7 cellular contexts compared by ENCODE assay signal in the genomic region with DNA sequence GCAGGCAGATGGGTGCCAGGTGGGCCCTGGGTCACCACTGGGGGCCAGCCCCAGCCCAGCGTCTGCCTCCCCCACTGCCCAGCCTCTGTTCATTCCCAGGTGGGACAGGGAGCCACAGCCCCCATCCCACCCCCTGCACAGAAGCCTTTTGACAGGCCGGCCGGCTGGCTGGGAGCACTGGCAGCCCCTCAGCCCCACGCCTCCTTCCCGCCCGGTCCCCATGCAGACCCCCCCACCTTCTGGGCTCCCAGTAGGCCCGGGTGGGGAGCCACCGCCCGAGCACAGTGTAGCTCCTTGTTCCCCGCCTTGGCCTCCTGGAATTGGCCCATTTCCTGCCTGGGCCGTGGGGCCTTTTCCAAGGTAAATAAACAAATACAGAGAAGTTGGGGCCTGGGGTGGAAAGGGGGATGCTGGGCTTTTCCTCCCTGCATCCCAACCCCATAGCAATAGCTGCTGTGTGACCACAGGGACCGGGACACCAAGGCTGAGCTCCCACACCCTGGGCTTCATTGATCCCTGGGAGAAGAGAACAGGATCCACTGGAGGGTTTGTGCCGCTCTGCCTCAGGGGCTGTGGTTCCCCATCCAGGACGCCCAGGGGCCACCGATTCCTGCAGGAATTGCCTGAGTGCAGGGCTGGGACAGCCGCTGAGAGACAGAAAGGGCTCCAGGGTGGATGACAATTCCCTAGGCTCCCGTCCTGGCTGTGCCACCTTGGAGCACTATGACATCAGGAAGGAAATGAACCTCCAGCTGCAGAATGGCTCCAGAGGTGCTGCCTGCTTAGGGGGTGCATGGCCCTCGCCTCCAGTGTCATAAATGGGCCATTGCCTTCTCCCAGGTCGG. TPM values are rescaled to one million over a fixed set of nuclear protein-coding genes. Genes with fewer than 3 reads are reported as not detected.
DNase-seq lines count a peak whose midpoint lies in the region; ATAC-seq, FAIRE-seq and TF ChIP-seq lines count a peak whose summit lies in the region.
"Not testable (repeated sequence)": the region's sequence is repeated elsewhere in the genome, so short reads cannot be mapped to it uniquely, and the experiment has no call there.

No MANE protein-coding gene starts in this region.

- H2BK120ac ChIP-seq in IMR-90 (ENCODE audit: low read depth, low read length): not testable (repeated sequence)

- not testable (repeated sequence) for H3K36me3 ChIP-seq in IMR-90 (ENCODE audit: control insufficient read depth, insufficient read depth, low read length); HepG2 (replicated peaks in 1 of 2; ENCODE audit: control insufficient read depth in 1 of 2, insufficient read depth in 2 of 2, low read length in 2 of 2); psoas muscle (ENCODE audit: insufficient read depth in 1 of 2, low read depth in 1 of 2); aorta (ENCODE audit: control insufficient read depth in 1 of 2, insufficient read depth in 2 of 2, low read length in 1 of 2)

- H3K4me3 ChIP-seq in IMR-90 (ENCODE audit: insufficient read depth, low read depth, low read length); HepG2 (replicated peaks in 1 of 3; ENCODE audit: insufficient read depth in 1 of 3, low read depth in 2 of 3, low read length in 3 of 3); psoas muscle; aorta (ENCODE audit: low read length in 2 of 2): not testable (repeated sequence)

- not testable (repeated sequence) for TF ChIP-seq EP300 in HepG2 (IDR thresholded peaks at IDR 0.05; ENCODE audit: low read depth in 2 of 2, low read length in 2 of 2); HepG2 (CRISPR knock-in tag; IDR thresholded peaks at IDR 0.05; ENCODE audit: borderline replicate concordance)

- H2BK20ac ChIP-seq in IMR-90 (ENCODE audit: low read depth, low read length): not testable (repeated sequence)

- H2AFZ ChIP-seq in IMR-90 (replicated peaks; ENCODE audit: low read length, poor library complexity); HepG2 (ENCODE audit: low read length): not testable (repeated sequence)

- H2AK5ac ChIP-seq in IMR-90 (ENCODE audit: low read depth, low read length): not testable (repeated sequence)

- H4K8ac ChIP-seq in IMR-90 (ENCODE audit: low read depth in 2 of 2, low read length in 2 of 2): not testable (repeated sequence)

- intact Hi-C loops in IMR-90 (cut with micrococcal nuclease); left cardiac atrium (cut with DNase I); HepG2 (cut with micrococcal nuclease; ENCODE audit: unreplicated experiment); psoas muscle (cut with DNase I); aorta (cut with DNase I): not testable (repeated sequence)

- not testable (repeated sequence) for H3K14ac ChIP-seq in IMR-90 (replicated peaks; ENCODE audit: low read depth, low read length)

- ATAC-seq in IMR-90 (ENCODE audit: low read depth) (peak; percentile 73), esophagus mucosa (peak; percentile 32), left cardiac atrium (peak; percentile 52), HepG2 (peak; percentile 74), psoas muscle (peak in 3 of 4 donors; percentile 50 to 61 (median 58)), aorta (ENCODE audit: low FRiP score) (peak; percentile 68)
- ATAC-seq in activated naive CD4-positive, alpha-beta T cell treated with anti-CD3 and anti-CD28 coated beads, Interleukin-2, amount 50 U/mL, for 72 hours: peak; percentile 24 to 37

- in situ Hi-C loops in IMR-90 (cut with MboI; ENCODE audit: low sequenced_read_pairs); HepG2 (cut with HindIII; ENCODE audit: extremely low pct_ligation_motif_present, low pct_unique_long_range_greater_than_20kb): not testable (repeated sequence)

- POLR2A ChIA-PET in IMR-90 (lab: Charles Lee; ENCODE audit: unreplicated experiment); HepG2 (lab: Yijun Ruan, JAX): not testable (repeated sequence)

- TF ChIP-seq RAD21 in IMR-90 (IDR thresholded peaks at IDR 0.05; ENCODE audit: low read length); HepG2 (CRISPR knock-in tag; IDR thresholded peaks at IDR 0.05): not testable (repeated sequence)

- H4K20me1 ChIP-seq in IMR-90 (ENCODE audit: insufficient read depth, low read length); HepG2 (ENCODE audit: insufficient read depth, low read length): not testable (repeated sequence)

- H2BK15ac ChIP-seq in IMR-90 (ENCODE audit: low read depth, low read length): not testable (repeated sequence)

- H3K27ac ChIP-seq in IMR-90 (ENCODE audit: insufficient read depth, low read length); HepG2 (ENCODE audit: extremely low read length, insufficient read depth, low read length); psoas muscle; aorta (ENCODE audit: low read depth in 1 of 2, low read length in 2 of 2): not testable (repeated sequence)

- TF ChIP-seq CTCF in IMR-90 (conservative IDR thresholded peaks at IDR 0.05; ENCODE audit: low read depth, low read length); HepG2 (CRISPR knock-in tag; IDR thresholded peaks at IDR 0.05); psoas muscle (IDR thresholded peaks at IDR 0.05): not testable (repeated sequence)

- H3K79me2 ChIP-seq in HepG2 (ENCODE audit: insufficient read depth, low read length): not testable (repeated sequence)

- not testable (repeated sequence) for FAIRE-seq in HepG2 (lab: Jason Lieb, UNC)

- H3K27me3 ChIP-seq in IMR-90 (ENCODE audit: control insufficient read depth, insufficient read depth, low read length); HepG2 (ENCODE audit: control insufficient read depth in 1 of 2, insufficient read depth in 2 of 2, low read length in 2 of 2); psoas muscle (ENCODE audit: insufficient read depth in 3 of 3, low read length in 2 of 3); aorta (ENCODE audit: control insufficient read depth in 1 of 2, insufficient read depth in 2 of 2, low read length in 1 of 2): not testable (repeated sequence)

- H2BK5ac ChIP-seq in IMR-90 (ENCODE audit: low read depth, low read length, poor library complexity, severe bottlenecking): not testable (repeated sequence)

- H3K9ac ChIP-seq in IMR-90 (ENCODE audit: low read depth, low read length); HepG2 (ENCODE audit: insufficient read depth, low read depth, low read length): not testable (repeated sequence)

- not testable (repeated sequence) for H3K27ac Mint-ChIP-seq in activated naive CD4-positive, alpha-beta T cell treated with anti-CD3 and anti-CD28 coated beads, Interleukin-2, amount 50 U/mL, for 72 hours

- not testable (repeated sequence) for H3K9me3 ChIP-seq in IMR-90 (ENCODE audit: control insufficient read depth, insufficient read depth, low read length); HepG2 (ENCODE audit: low read length); psoas muscle; aorta (ENCODE audit: control insufficient read depth, low read length)

- H3K9me1 ChIP-seq in IMR-90 (ENCODE audit: insufficient read depth, low read length): not testable (repeated sequence)

- not testable (repeated sequence) for H3K18ac ChIP-seq in IMR-90 (ENCODE audit: low read depth, low read length)

- not testable (repeated sequence) for H4K91ac ChIP-seq in IMR-90 (ENCODE audit: insufficient read depth, low read depth, low read length)

- not testable (repeated sequence) for H3K56ac ChIP-seq in IMR-90 (ENCODE audit: extremely low read depth, insufficient read depth, low read length)

- not testable (repeated sequence) for H4K5ac ChIP-seq in IMR-90 (ENCODE audit: low read depth, low read length)

- not testable (repeated sequence) for H3K9me3 Mint-ChIP-seq in activated naive CD4-positive, alpha-beta T cell treated with anti-CD3 and anti-CD28 coated beads, Interleukin-2, amount 50 U/mL, for 72 hours

- not testable (repeated sequence) for BruUV-seq in IMR-90 (replicated peaks; lab: Mats Ljungman, UMichigan); HepG2 (replicated peaks; lab: Mats Ljungman, UMichigan)

- H3K4ac ChIP-seq in IMR-90 (ENCODE audit: low read depth, low read length): not testable (repeated sequence)

- H3K79me1 ChIP-seq in IMR-90 (ENCODE audit: low read depth in 1 of 2, low read length in 2 of 2): not testable (repeated sequence)

- CTCF ChIA-PET in IMR-90 (lab: Yijun Ruan, JAX); HepG2 (lab: Yijun Ruan, JAX; ENCODE audit: low intra/inter-chr PET ratio, low total read pairs): not testable (repeated sequence)

- H3K4me2 ChIP-seq in IMR-90 (ENCODE audit: low read depth, low read length); HepG2 (ENCODE audit: low read depth, low read length): not testable (repeated sequence)

- not testable (repeated sequence) for H3K23ac ChIP-seq in IMR-90 (ENCODE audit: low read depth, low read length)

- dilution Hi-C loops in IMR-90 (cut with HindIII; ENCODE audit: low sequenced_read_pairs, unreplicated experiment): not testable (repeated sequence)

- DNase-seq in IMR-90; activated naive CD4-positive, alpha-beta T cell treated with anti-CD3 and anti-CD28 coated beads, Interleukin-2, amount 50 U/mL, for 72 hours (ENCODE audit: low spot score in 2 of 2); left cardiac atrium; HepG2 (ENCODE audit: low spot score); psoas muscle; aorta: not testable (repeated sequence)

- not testable (repeated sequence) for H3K4me1 ChIP-seq in IMR-90 (ENCODE audit: control insufficient read depth, insufficient read depth, low read length); HepG2 (ENCODE audit: insufficient read depth, low read length); psoas muscle; aorta (ENCODE audit: control insufficient read depth in 1 of 2, insufficient read depth in 2 of 2, low read length in 2 of 2)

- no CpG with 5 or more reads among the region's 19 CpGs for WGBS in IMR-90 (ENCODE audit: extremely low coverage in 2 of 2, insufficient read length in 1 of 2), 2 experiments
- WGBS in HepG2 (ENCODE audit: low lambda C conversion rate): no CpG with 5 or more reads among the region's 19 CpGs
- WGBS in psoas muscle, 3 donors: no CpG with 5 or more reads among the region's 19 CpGs
- WGBS in aorta, 2 donors: no CpG with 5 or more reads among the region's 19 CpGs

- H2AK9ac ChIP-seq in IMR-90 (replicated peaks; ENCODE audit: low read depth, low read length, poor library complexity): not testable (repeated sequence)

- TF ChIP-seq POLR2A in IMR-90 (IDR thresholded peaks at IDR 0.05; ENCODE audit: low read depth, low read length); HepG2 (IDR thresholded peaks at IDR 0.05; ENCODE audit: insufficient read depth in 1 of 2, low read depth in 2 of 2, low read length in 2 of 2): not testable (repeated sequence)

- not testable (repeated sequence) for H3K36me3 Mint-ChIP-seq in activated naive CD4-positive, alpha-beta T cell treated with anti-CD3 and anti-CD28 coated beads, Interleukin-2, amount 50 U/mL, for 72 hours

RNA-seq across cellular contexts. Expression of gene TRIM73, which starts 20.7 kb away (rescaled TPM):
- total RNA-seq in IMR-90 (2012; rRNA removed) (0.18 and 0.28 TPM in 2 replicates), esophagus mucosa (0.92 TPM), left cardiac atrium (1 to 10 TPM in 1 of 2 donors, under 1 TPM in 1; 0.74 to 2.7 TPM), HepG2 (2016; rRNA removed; fragmentation: Illumina TruSeq; extraction: Trizol) (4.5 and 5.7 TPM in 2 replicates), psoas muscle (under 1 TPM in 3 of 4 donors, not detected in 1; 0.27 to 0.92 (median 0.36) TPM), aorta (1 to 10 TPM; 2.9 to 8.8 TPM)
- polyA plus RNA-seq in IMR-90 (2012; rRNA removed) (0.72 and 0.84 TPM in 2 replicates), HepG2 (2011; rRNA removed) (1.5 and 3.1 TPM in 2 replicates), psoas muscle (under 1 TPM; 0.13 to 0.79 (median 0.44) TPM), aorta (1 to 10 TPM in 1 of 2 donors, not detected in 1; 4.2 TPM)
- polyA plus RNA-seq in IMR-90 (2012; cell fraction: cytosol; rRNA removed): 0.03 and 0.15 TPM in 2 replicates
- 8.0 and 10.1 TPM in 2 replicates for polyA plus RNA-seq in IMR-90 (2012; cell fraction: nucleus; rRNA removed; ENCODE audit: low replicate concordance)
- total RNA-seq in activated naive CD4-positive, alpha-beta T cell treated with anti-CD3 and anti-CD28 coated beads, Interleukin-2, amount 50 U/mL, for 72 hours: 1 to 10 TPM; 3.9 to 8.9 TPM
- 3.0 and 3.9 TPM in 2 replicates for total RNA-seq in HepG2 (2016; cell fraction: cytosol; rRNA removed; fragmentation: Illumina TruSeq; extraction: Trizol; ENCODE audit: low read depth)
- total RNA-seq in HepG2 (2016; cell fraction: insoluble cytoplasmic fraction; rRNA removed; fragmentation: Illumina TruSeq; extraction: Trizol): 4.3 and 4.7 TPM in 2 replicates
- total RNA-seq in HepG2 (2016; cell fraction: membrane; rRNA removed; fragmentation: Illumina TruSeq; extraction: Trizol): 2.4 and 4.4 TPM in 2 replicates
- 5.0 and 5.3 TPM in 2 replicates for total RNA-seq in HepG2 (2016; cell fraction: nucleus; rRNA removed; fragmentation: Illumina TruSeq; extraction: Trizol)
- polyA plus RNA-seq in HepG2 (2011; cell fraction: cytosol; rRNA removed): 0.65 and 1.1 TPM in 2 replicates
- polyA plus RNA-seq in HepG2 (2011; cell fraction: nucleus; rRNA removed): 41.6 and 42.4 TPM in 2 replicates
- 3.7 and 5.9 TPM in 2 replicates for polyA plus RNA-seq in HepG2 (2012)
- 1.3 and 2.1 TPM in 2 replicates for polyA plus RNA-seq in HepG2 (2016; cell fraction: cytosol; fragmentation: Illumina TruSeq; extraction: Trizol; ENCODE audit: low read depth)
- 2.8 and 4.1 TPM in 2 replicates for polyA plus RNA-seq in HepG2 (2016; cell fraction: insoluble cytoplasmic fraction; fragmentation: Illumina TruSeq; extraction: Trizol; ENCODE audit: low read depth)
- 1.6 TPM in 2 replicates for polyA plus RNA-seq in HepG2 (2016; cell fraction: membrane; fragmentation: Illumina TruSeq; extraction: Trizol; ENCODE audit: low read depth)
- 15.1 TPM in 2 replicates for polyA plus RNA-seq in HepG2 (2016; cell fraction: nucleus; fragmentation: Illumina TruSeq; extraction: Trizol; ENCODE audit: insufficient read depth, low read depth)
- polyA minus RNA-seq in HepG2 (2011; rRNA and poly(A)+ RNA removed; ENCODE audit: low replicate concordance): 3.5 and 5.1 TPM in 2 replicates
- 0.20 and 1.4 TPM in 2 replicates for polyA minus RNA-seq in HepG2 (2011; cell fraction: cytosol; rRNA and poly(A)+ RNA removed)
- polyA minus RNA-seq in HepG2 (2011; cell fraction: nucleus; rRNA and poly(A)+ RNA removed): 10.8 and 10.9 TPM in 2 replicates
